26 cellular contexts compared by ENCODE assay signal in genomic region chr15:82568986-82569385, GRCh38.
"Had no signal": no experiment of that assay in that cellular context is flagged by ENCODE, and none has a peak within 500 bp of the region (broad histone marks: within the 10 kb centered on the region; RNA-seq: fewer than 3 reads in every experiment).

No MANE protein-coding gene starts in this region.

- H3K9ac ChIP-seq: neural progenitor cell had no signal

- H3K4me3 ChIP-seq: coronary artery, gastrocnemius medialis, heart left ventricle, hepatocyte, lung, mucosa of descending colon, neural progenitor cell, ovary, right lobe of liver, smooth muscle cell, stomach, thyroid gland had no signal

- DNase-seq: dermis blood vessel endothelial cell; effector memory CD8-positive, alpha-beta T cell; foreskin fibroblast; gastrocnemius medialis; heart left ventricle; kidney glomerular epithelial cell; left ventricle myocardium superior; mucosa of descending colon; naive B cell; ovary; right lobe of liver; stimulated activated CD4-positive, alpha-beta T cell treated with anti-CD3 and anti-CD28 coated beads, Interleukin-2, amount 100 ng/mL, for 24 hours; stimulated activated CD4-positive, alpha-beta T cell treated with anti-CD3 and anti-CD28 coated beads, Interleukin-4, amount 100 ng/mL, for 24 hours; stimulated activated naive CD4-positive, alpha-beta T cell treated with Interleukin-2 at 50 U/mL for 16 hours; stomach; thyroid gland had no signal

- H3K9me3 Mint-ChIP-seq: effector memory CD8-positive, alpha-beta T cell; memory B cell; naive B cell; nephron; neural progenitor cell; stimulated activated effector memory CD8-positive, alpha-beta T cell treated with anti-CD3 and anti-CD28 coated beads, Interleukin-12 subunit alpha, Interleukin-12 subunit beta, amount 100 ng/mL, for 72 hours had no signal

- H3K27ac Mint-ChIP-seq: effector memory CD8-positive, alpha-beta T cell; memory B cell; naive B cell; nephron; neural progenitor cell; stimulated activated effector memory CD8-positive, alpha-beta T cell treated with anti-CD3 and anti-CD28 coated beads, Interleukin-12 subunit alpha, Interleukin-12 subunit beta, amount 100 ng/mL, for 72 hours had no signal

- H3K36me3 Mint-ChIP-seq: memory B cell; naive B cell; neural progenitor cell; stimulated activated effector memory CD8-positive, alpha-beta T cell treated with anti-CD3 and anti-CD28 coated beads, Interleukin-12 subunit alpha, Interleukin-12 subunit beta, amount 100 ng/mL, for 72 hours had no signal

- H3K36me3 ChIP-seq: gastrocnemius medialis, heart left ventricle, neural progenitor cell, ovary, right lobe of liver, thyroid gland had no signal

- H3K9me3 ChIP-seq: gastrocnemius medialis, heart left ventricle, mucosa of descending colon, ovary, right lobe of liver, stomach, thyroid gland had no signal

- H3K4me1 ChIP-seq: gastrocnemius medialis, right lobe of liver had no signal

- ATAC-seq: effector memory CD8-positive, alpha-beta T cell; esophagus mucosa; gastrocnemius medialis; heart left ventricle; left ventricle myocardium superior; mucosa of descending colon; right lobe of liver; stimulated activated effector memory CD8-positive, alpha-beta T cell treated with anti-CD3 and anti-CD28 coated beads, Interleukin-12 subunit alpha, Interleukin-12 subunit beta, amount 100 ng/mL, for 72 hours had no signal

- H3K4me3 Mint-ChIP-seq: effector memory CD8-positive, alpha-beta T cell; memory B cell; naive B cell; nephron; neural progenitor cell; stimulated activated effector memory CD8-positive, alpha-beta T cell treated with anti-CD3 and anti-CD28 coated beads, Interleukin-12 subunit alpha, Interleukin-12 subunit beta, amount 100 ng/mL, for 72 hours had no signal

- H3K4me1 Mint-ChIP-seq: stimulated activated effector memory CD8-positive, alpha-beta T cell treated with anti-CD3 and anti-CD28 coated beads, Interleukin-12 subunit alpha, Interleukin-12 subunit beta, amount 100 ng/mL, for 72 hours had no signal

- H3K27me3 ChIP-seq: gastrocnemius medialis, heart left ventricle, hepatocyte, neural progenitor cell, ovary, right lobe of liver, thyroid gland had no signal

- H3K27ac ChIP-seq: coronary artery, epithelial cell of prostate, gastrocnemius medialis, heart left ventricle, hepatocyte, neural progenitor cell, ovary, right lobe of liver, stomach, thyroid gland had no signal
